Comparison of ENCODE assay signal across 22 cellular contexts in genomic region chr12:126545411-126545810, GRCh38.
"Had no signal": no experiment of that assay in that cellular context is flagged by ENCODE, and none has a peak within 500 bp of the region (broad histone marks: within the 10 kb centered on the region; RNA-seq: fewer than 3 reads in every experiment).

No MANE protein-coding gene starts in this region.

- H3K36me3 ChIP-seq: colonic mucosa, left ventricle myocardium inferior, neural progenitor cell, sigmoid colon had no signal

- H3K9me3 ChIP-seq: colonic mucosa, left ventricle myocardium inferior, testis had no signal

- H3K4me3 ChIP-seq: colonic mucosa, left ventricle myocardium inferior, neural progenitor cell, sigmoid colon, smooth muscle cell, testis had no signal

- H3K4me1 ChIP-seq: colonic mucosa, foreskin keratinocyte, left ventricle myocardium inferior, sigmoid colon, testis had no signal

- ATAC-seq: activated CD4-positive, CD25-positive, alpha-beta regulatory T cell treated with anti-CD3 and anti-CD28 coated beads, Interleukin-2, amount 50 U/mL, for 24 hours; activated CD8-positive, alpha-beta memory T cell treated with anti-CD3 and anti-CD28 coated beads, Interleukin-2, amount 10 ng/mL, durations not matched to agents 7 days and 5 days; activated CD8-positive, alpha-beta T cell treated with anti-CD3 and anti-CD28 coated beads for 36 hours; foreskin keratinocyte; naive thymus-derived CD8-positive, alpha-beta T cell; stimulated activated naive B cell treated with anti-CD40 and anti-IgM and Interleukin-4, amounts not matched to agents 10 μg/mL and 1 μg/mL and 100 μg/mL, for 72 hours had no signal

- H3K27me3 ChIP-seq: colonic mucosa, foreskin keratinocyte, neural progenitor cell, sigmoid colon, testis had no signal

- H3K27ac ChIP-seq: colonic mucosa, foreskin keratinocyte, left ventricle myocardium inferior, neural progenitor cell, sigmoid colon, testis had no signal

- DNase-seq: activated CD4-positive, alpha-beta T cell treated with anti-CD3 and anti-CD28 coated beads, Interleukin-2, amount 10 ng/mL, durations not matched to agents 24 days and 14 days; activated CD8-positive, alpha-beta memory T cell treated with anti-CD3 and anti-CD28 coated beads, Interleukin-2, amount 10 ng/mL, durations not matched to agents 7 days and 5 days; activated CD8-positive, alpha-beta T cell treated with anti-CD3 and anti-CD28 coated beads for 36 hours; activated gamma-delta T cell treated with Interleukin-2 at 50 U/mL for 16 hours; activated T-cell treated with anti-CD3 and anti-CD28 coated beads for 4 hours; anterior cingulate cortex; colonic mucosa; foreskin keratinocyte; glutamatergic neuron; hippocampal formation; left ventricle myocardium inferior; naive thymus-derived CD8-positive, alpha-beta T cell; retina; sigmoid colon; stimulated activated CD4-positive, alpha-beta T cell treated with anti-CD3 and anti-CD28 coated beads, Interleukin-15, amount 100 ng/mL, for 24 hours; stimulated activated CD8-positive, alpha-beta memory T cell treated with anti-CD3 and anti-CD28 coated beads, Interleukin-4, amount 100 ng/mL, for 48 hours; stimulated activated naive B cell treated with anti-CD40 and anti-IgM and Interleukin-4, amounts not matched to agents 10 μg/mL and 1 μg/mL and 100 μg/mL, for 72 hours; T-helper 2 cell; testis had no signal
